7 cellular contexts compared by ENCODE assay signal in the genomic region with DNA sequence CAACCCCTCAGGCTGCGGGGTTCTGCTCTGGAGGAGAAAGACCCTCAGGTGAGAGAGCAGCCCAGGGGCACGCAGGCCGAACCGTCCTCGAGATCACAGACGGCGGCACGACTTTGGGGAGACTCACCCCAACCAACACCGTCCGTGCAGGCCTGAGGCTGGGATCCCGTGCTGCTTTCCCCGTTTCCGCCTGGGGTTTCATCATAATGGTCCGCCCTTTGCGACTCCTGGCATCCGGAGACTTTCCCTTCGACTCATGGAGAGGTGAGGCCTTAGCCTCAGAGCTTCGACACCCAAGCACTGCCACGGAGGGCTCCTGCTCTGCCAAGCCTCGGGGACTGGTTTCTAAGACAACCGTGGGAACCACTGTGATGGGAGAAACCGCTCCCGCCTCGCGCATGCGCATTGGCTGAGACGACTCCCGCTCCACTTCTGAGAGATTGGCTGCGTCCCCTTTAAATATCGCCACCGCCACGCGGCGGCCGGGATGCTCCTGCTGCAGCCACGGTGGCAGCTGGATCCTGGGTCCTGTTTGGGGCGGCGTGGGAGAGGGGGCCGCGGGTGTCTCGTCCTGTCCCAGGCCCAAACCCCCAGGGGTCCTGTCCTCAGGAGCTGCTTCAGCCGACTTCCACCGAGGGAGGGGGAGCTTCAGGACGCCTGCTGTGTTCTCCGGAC.
DNase-seq lines count a peak whose midpoint lies in the region; ATAC-seq, FAIRE-seq and TF ChIP-seq lines count a peak whose summit lies in the region.
"Not testable (repeated sequence)": the region's sequence is repeated elsewhere in the genome, so short reads cannot be mapped to it uniquely, and the experiment has no call there.

No MANE protein-coding gene starts in this region.

- not testable (repeated sequence) for H3K9me3 Mint-ChIP-seq in type B pancreatic cell

- H3K4me1 Mint-ChIP-seq in type B pancreatic cell (ENCODE audit: unreplicated experiment): not testable (repeated sequence)

- not testable (repeated sequence) for TF ChIP-seq CTCF in coronary artery (IDR thresholded peaks at IDR 0.05); type B pancreatic cell (conservative IDR thresholded peaks at IDR 0.05)

- H3K27me3 Mint-ChIP-seq in type B pancreatic cell: not testable (repeated sequence)

- intact Hi-C loops in Right ventricle myocardium superior (cut with DNase I): not testable (repeated sequence)

- not testable (repeated sequence) for H3K36me3 Mint-ChIP-seq in type B pancreatic cell

- H3K27ac Mint-ChIP-seq in type B pancreatic cell: not testable (repeated sequence)

- not testable (repeated sequence) for H3K4me3 Mint-ChIP-seq in type B pancreatic cell

- not testable (repeated sequence) for H3K4me3 ChIP-seq in coronary artery

- peak; percentile 92 for FAIRE-seq in HTR-8/SVneo (lab: Jason Lieb, UNC)

- not testable (repeated sequence) for H3K27ac ChIP-seq in coronary artery

- not testable (repeated sequence) for ATAC-seq in Right ventricle myocardium superior (ENCODE audit: poor library complexity)

- DNase-seq in HTR-8/SVneo (ENCODE audit: insufficient read length, low spot score): not testable (repeated sequence)
- DNase-seq in NCI-H748 (lab: John Stamatoyannopoulos, UW; ENCODE audit: unreplicated experiment): peak; percentile 45
- DNase-seq in activated CD8-positive, alpha-beta memory T cell treated with anti-CD3 and anti-CD28 coated beads, Interleukin-2, amount 50 U/mL, for 4 hours: peak; percentile 6
- peak; percentile 54 for DNase-seq in coronary artery (ENCODE audit: low spot score)
- peak; percentile 28 for DNase-seq in Right ventricle myocardium superior
- DNase-seq in mesenteric fat pad (ENCODE audit: low spot score): peak; percentile 84
- peak; percentile 56 for DNase-seq in type B pancreatic cell (ENCODE audit: extremely low spot score, unreplicated experiment)
